7 cellular contexts compared by ENCODE assay signal in the genomic region with DNA sequence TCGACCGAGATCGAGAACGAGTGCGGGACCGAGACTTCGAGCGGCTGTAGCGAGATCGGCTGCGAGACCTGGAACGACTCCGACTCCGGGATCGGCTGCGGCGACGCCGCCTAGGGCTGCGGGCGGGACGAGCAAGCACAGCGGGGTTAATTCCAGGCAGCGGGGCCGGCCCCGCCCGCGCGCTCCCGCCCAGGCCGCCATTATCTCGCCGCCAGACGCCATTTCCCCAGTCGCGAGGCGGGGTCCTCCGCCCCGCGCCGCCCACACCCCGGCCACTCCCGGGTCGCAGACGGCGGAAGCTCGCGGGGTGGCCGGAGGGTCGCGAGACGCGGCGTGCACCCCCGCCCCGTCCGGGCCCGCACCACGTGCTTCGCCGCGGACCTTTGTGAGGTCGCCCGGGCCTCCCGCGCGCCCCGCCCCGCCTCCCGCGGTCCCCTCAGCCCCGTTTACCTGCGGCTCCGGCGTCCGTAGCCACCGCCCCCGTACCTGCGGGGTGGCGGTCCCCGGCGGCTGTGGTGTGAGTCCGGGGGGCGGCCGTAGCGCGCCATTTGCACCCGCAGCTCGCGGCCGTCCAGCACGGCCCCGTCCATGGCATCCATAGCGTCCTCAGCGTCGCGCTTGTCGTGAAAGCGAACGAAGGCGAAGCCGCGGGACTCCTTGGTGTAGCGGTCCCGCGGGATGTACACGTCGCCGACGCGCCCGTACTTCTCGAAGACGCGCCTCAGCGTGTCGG.
A peak's percentile ranks its signal among the peaks of the same experiment; 100 is the strongest.
DNase-seq lines count a peak whose midpoint lies in the region; ATAC-seq and TF ChIP-seq lines count a peak whose summit lies in the region.

No MANE protein-coding gene starts in this region.

- no peaks in the 10 kb centered on the region for H3K27me3 ChIP-seq in mucosa of stomach (ENCODE audit: control insufficient read depth, insufficient read depth, low read length)

- no peaks in the 10 kb centered on the region for H3K36me3 ChIP-seq in mucosa of stomach (ENCODE audit: control insufficient read depth, insufficient read depth, low read length)

- H3K4me3 Mint-ChIP-seq in activated T-cell treated with anti-CD3 and anti-CD28 coated beads, Interleukin-2, amount 50 U/mL, for 24 hours = peak overlapping the region; percentile 99

- H3K9me3 ChIP-seq in mucosa of stomach (ENCODE audit: control insufficient read depth, low read length) = no peaks in the 10 kb centered on the region

- H3K9ac ChIP-seq in mucosa of stomach (ENCODE audit: low read length) = peak overlapping the region; percentile 88

- peak; percentile 33 for TF ChIP-seq POLR2A in GM15510 (IDR thresholded peaks at IDR 0.05; ENCODE audit: borderline replicate concordance, extremely low read depth, insufficient read length)
- TF ChIP-seq POLR2A in erythroblast (IDR thresholded peaks at IDR 0.05; ENCODE audit: low read length) = no peak

- H3K4me1 Mint-ChIP-seq in activated T-cell treated with anti-CD3 and anti-CD28 coated beads, Interleukin-2, amount 50 U/mL, for 24 hours (ENCODE audit: low read depth) = peaks cover 49% of the 10 kb centered on the region

- H3K9me3 Mint-ChIP-seq in activated T-cell treated with anti-CD3 and anti-CD28 coated beads, Interleukin-2, amount 50 U/mL, for 24 hours = no peaks in the 10 kb centered on the region

- peak; percentile 21 for ATAC-seq in HG02759 (IDR thresholded peaks at IDR 0.05; ENCODE audit: unreplicated experiment)

- H3K36me3 Mint-ChIP-seq in activated T-cell treated with anti-CD3 and anti-CD28 coated beads, Interleukin-2, amount 50 U/mL, for 24 hours (ENCODE audit: low read depth) = peaks cover 71% of the 10 kb centered on the region

- peak overlapping the region; percentile 76 for H3K4me3 ChIP-seq in mucosa of stomach (ENCODE audit: low read length)

- DNase-seq in NCI-H510A (lab: John Stamatoyannopoulos, UW) = peak; percentile 45
- peak; percentile 80 for DNase-seq in activated T-cell treated with anti-CD3 and anti-CD28 coated beads, Interleukin-2, amount 50 U/mL, for 24 hours
- peak; percentile 87 to 93 for DNase-seq in erythroblast (lab: John Stamatoyannopoulos, UW)
- DNase-seq in stimulated activated naive CD4-positive, alpha-beta T cell treated with Interleukin-2 at 50 U/mL for 16 hours (lab: John Stamatoyannopoulos, UW) = peak; percentile 54

- H3K4me1 ChIP-seq in mucosa of stomach (ENCODE audit: control insufficient read depth, insufficient read depth, low read length) = peaks cover 12% of the 10 kb centered on the region

- no peaks in the 10 kb centered on the region for H3K27me3 Mint-ChIP-seq in activated T-cell treated with anti-CD3 and anti-CD28 coated beads, Interleukin-2, amount 50 U/mL, for 24 hours

- H3K27ac Mint-ChIP-seq in activated T-cell treated with anti-CD3 and anti-CD28 coated beads, Interleukin-2, amount 50 U/mL, for 24 hours = peak overlapping the region; percentile 100

Comparison
In these comparisons a context has a peak if more than half of its experiments do, and no peak if none do; other contexts are left out.
1. Peak in every context shown above with its lines: DNase-seq, ATAC-seq and H3K4me3 ChIP-seq.